Comparison of ENCODE assay signal across 1 cellular context in genomic region chr2:32960647-32961403, GRCh38.
TF ChIP-seq lines count a peak whose summit lies in the region.

No MANE protein-coding gene starts in this region.

TF ChIP-seq in K562, 482 proteins besides CTCF, POLR2A, EP300 and RAD21 (continued from another document):
- no peak for TF ChIP-seq CUX1 (CRISPR knock-in tag; IDR thresholded peaks at IDR 0.05)
- TF ChIP-seq ZBED1 (IDR thresholded peaks at IDR 0.05) = 0 out of 2 replicates have a peak, but pooled peaks have one; percentile 66
- TF ChIP-seq KDM1A (IDR thresholded peaks at IDR 0.05) = peak; percentile 88 to 90
- TF ChIP-seq ZNF436 (CRISPR knock-in tag; IDR thresholded peaks at IDR 0.05) = no peak
- no peak for TF ChIP-seq ZNF609 (CRISPR knock-in tag; IDR thresholded peaks at IDR 0.05; ENCODE audit: borderline replicate concordance)
- TF ChIP-seq BHLHE40 (IDR thresholded peaks at IDR 0.05; ENCODE audit: low read length) = peak; percentile 62; the same call in 1 of the 2 replicates
- TF ChIP-seq HEY1 (CRISPR knock-in tag; IDR thresholded peaks at IDR 0.05; ENCODE audit: borderline replicate concordance) = peak; percentile 30; the same call in 1 of the 2 replicates
- no peak for TF ChIP-seq MLX (CRISPR knock-in tag; conservative IDR thresholded peaks at IDR 0.05)
- 0 out of 2 replicates have a peak, but pooled peaks have one; percentile 21 for TF ChIP-seq ATF4 (CRISPR knock-in tag; IDR thresholded peaks at IDR 0.05)
- TF ChIP-seq CC2D1A (IDR thresholded peaks at IDR 0.05) = peak; percentile 89; the same call in 1 of the 2 replicates
- TF ChIP-seq ZNF197 (CRISPR knock-in tag; IDR thresholded peaks at IDR 0.05; ENCODE audit: low read depth) = 0 out of 2 replicates have a peak, but pooled peaks have one; percentile 66
- peak; percentile 92 for TF ChIP-seq NFIC (IDR thresholded peaks at IDR 0.05)
- TF ChIP-seq ARHGAP35 (IDR thresholded peaks at IDR 0.05; ENCODE audit: partially characterized antibody) = no peak
- no peak for TF ChIP-seq SAFB (IDR thresholded peaks at IDR 0.05; ENCODE audit: borderline replicate concordance, low read depth, low read length)
- TF ChIP-seq GABPB1 (CRISPR knock-in tag; IDR thresholded peaks at IDR 0.05) = no peak
- no peak for TF ChIP-seq ID3 (CRISPR knock-in tag; IDR thresholded peaks at IDR 0.05)
- TF ChIP-seq ID3 (tag; IDR thresholded peaks at IDR 0.05) = peak; percentile 41; the same call in 1 of the 2 replicates
- TF ChIP-seq, protein P1, sequence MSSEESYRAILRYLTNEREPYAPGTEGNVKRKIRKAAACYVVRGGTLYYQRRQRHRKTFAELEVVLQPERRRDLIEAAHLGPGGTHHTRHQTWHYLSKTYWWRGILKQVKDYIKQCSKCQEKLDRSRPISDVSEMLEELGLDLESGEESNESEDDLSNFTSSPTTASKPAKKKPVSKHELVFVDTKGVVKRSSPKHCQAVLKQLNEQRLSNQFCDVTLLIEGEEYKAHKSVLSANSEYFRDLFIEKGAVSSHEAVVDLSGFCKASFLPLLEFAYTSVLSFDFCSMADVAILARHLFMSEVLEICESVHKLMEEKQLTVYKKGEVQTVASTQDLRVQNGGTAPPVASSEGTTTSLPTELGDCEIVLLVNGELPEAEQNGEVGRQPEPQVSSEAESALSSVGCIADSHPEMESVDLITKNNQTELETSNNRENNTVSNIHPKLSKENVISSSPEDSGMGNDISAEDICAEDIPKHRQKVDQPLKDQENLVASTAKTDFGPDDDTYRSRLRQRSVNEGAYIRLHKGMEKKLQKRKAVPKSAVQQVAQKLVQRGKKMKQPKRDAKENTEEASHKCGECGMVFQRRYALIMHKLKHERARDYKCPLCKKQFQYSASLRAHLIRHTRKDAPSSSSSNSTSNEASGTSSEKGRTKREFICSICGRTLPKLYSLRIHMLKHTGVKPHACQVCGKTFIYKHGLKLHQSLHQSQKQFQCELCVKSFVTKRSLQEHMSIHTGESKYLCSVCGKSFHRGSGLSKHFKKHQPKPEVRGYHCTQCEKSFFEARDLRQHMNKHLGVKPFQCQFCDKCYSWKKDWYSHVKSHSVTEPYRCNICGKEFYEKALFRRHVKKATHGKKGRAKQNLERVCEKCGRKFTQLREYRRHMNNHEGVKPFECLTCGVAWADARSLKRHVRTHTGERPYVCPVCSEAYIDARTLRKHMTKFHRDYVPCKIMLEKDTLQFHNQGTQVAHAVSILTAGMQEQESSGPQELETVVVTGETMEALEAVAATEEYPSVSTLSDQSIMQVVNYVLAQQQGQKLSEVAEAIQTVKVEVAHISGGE (CRISPR knock-in tag; IDR thresholded peaks at IDR 0.05) = peak in 1 of 3 experiments; percentile 71; a peak in 1 of 6 replicates
- peak; percentile 82 for TF ChIP-seq FOXJ2 (tag; IDR thresholded peaks at IDR 0.05)
- TF ChIP-seq HMGN3 (IDR thresholded peaks at IDR 0.05; ENCODE audit: borderline replicate concordance, extremely low read depth, insufficient read length, low read depth, low read length) = peak; percentile 61
- peak; percentile 92 for TF ChIP-seq KLF16 (IDR thresholded peaks at IDR 0.05)
- peak; percentile 80 for TF ChIP-seq CXXC5 (CRISPR knock-in tag; IDR thresholded peaks at IDR 0.05)
- peak; percentile 70 for TF ChIP-seq ZBTB7A (IDR thresholded peaks at IDR 0.05; ENCODE audit: borderline replicate concordance, control insufficient read depth, low read depth, low read length)
- peak; percentile 97 for TF ChIP-seq TEAD4 (IDR thresholded peaks at IDR 0.05; ENCODE audit: low read length)
- TF ChIP-seq TEAD4 (CRISPR knock-in tag; IDR thresholded peaks at IDR 0.05; ENCODE audit: borderline replicate concordance) = no peak
- no peak for TF ChIP-seq ZNF507 (tag; conservative IDR thresholded peaks at IDR 0.05)
- no peak for TF ChIP-seq ZNF212 (CRISPR knock-in tag; IDR thresholded peaks at IDR 0.05)
